Comparison of ENCODE assay signal across 8 cellular contexts in genomic region chr3:111338059-111338698, GRCh38.
A peak's percentile ranks its signal among the peaks of the same experiment; 100 is the strongest.
DNase-seq lines count a peak whose midpoint lies in the region; TF ChIP-seq lines count a peak whose summit lies in the region.

No MANE protein-coding gene starts in this region.

- peak; percentile 88 for TF ChIP-seq CTCF in astrocyte of the cerebellum (IDR thresholded peaks at IDR 0.05; ENCODE audit: low read depth, low read length, missing control alignments)

- DNase-seq in NCI-H510A treated with DMSO at 0.1 percent for 48 hours (lab: John Stamatoyannopoulos, UW) (peak; percentile 46), NCI-H510A (lab: John Stamatoyannopoulos, UW) (no peak), HS-27A (ENCODE audit: low read depth) (peak; percentile 55), SHP77 (lab: John Stamatoyannopoulos, UW) (peak; percentile 70 to 83), astrocyte of the cerebellum (ENCODE audit: low read depth) (peak; percentile 82), iris pigment epithelial cell (ENCODE audit: low read depth) (peak; percentile 87), cortex of kidney (lab: John Stamatoyannopoulos, UW) (no peak)
- peak; percentile 20 for DNase-seq in stimulated activated CD8-positive, alpha-beta memory T cell treated with anti-CD3 and anti-CD28 coated beads, Interleukin-7, amount 100 ng/mL, for 24 hours (ENCODE audit: low read depth)

- in situ Hi-C loops in astrocyte of the cerebellum (cut with HindIII; ENCODE audit: low sequenced_read_pairs), result no loop called here

- no peak overlapping the region for H3K4me3 ChIP-seq in astrocyte of the cerebellum (ENCODE audit: low read depth, low read length)

Comparison
In these comparisons a context has a peak if more than half of its experiments do, and no peak if none do; other contexts are left out.
1. DNase-seq: peak in NCI-H510A treated with DMSO at 0.1 percent for 48 hours (single experiment), HS-27A (single experiment), SHP77 (2 of 2), astrocyte of the cerebellum (single experiment), iris pigment epithelial cell (single experiment) and stimulated activated CD8-positive, alpha-beta memory T cell treated with anti-CD3 and anti-CD28 coated beads, Interleukin-7, amount 100 ng/mL, for 24 hours (single experiment); none in NCI-H510A (single experiment) and cortex of kidney (single experiment).